ENCODE assay signal across 6 cellular contexts in the genomic region with DNA sequence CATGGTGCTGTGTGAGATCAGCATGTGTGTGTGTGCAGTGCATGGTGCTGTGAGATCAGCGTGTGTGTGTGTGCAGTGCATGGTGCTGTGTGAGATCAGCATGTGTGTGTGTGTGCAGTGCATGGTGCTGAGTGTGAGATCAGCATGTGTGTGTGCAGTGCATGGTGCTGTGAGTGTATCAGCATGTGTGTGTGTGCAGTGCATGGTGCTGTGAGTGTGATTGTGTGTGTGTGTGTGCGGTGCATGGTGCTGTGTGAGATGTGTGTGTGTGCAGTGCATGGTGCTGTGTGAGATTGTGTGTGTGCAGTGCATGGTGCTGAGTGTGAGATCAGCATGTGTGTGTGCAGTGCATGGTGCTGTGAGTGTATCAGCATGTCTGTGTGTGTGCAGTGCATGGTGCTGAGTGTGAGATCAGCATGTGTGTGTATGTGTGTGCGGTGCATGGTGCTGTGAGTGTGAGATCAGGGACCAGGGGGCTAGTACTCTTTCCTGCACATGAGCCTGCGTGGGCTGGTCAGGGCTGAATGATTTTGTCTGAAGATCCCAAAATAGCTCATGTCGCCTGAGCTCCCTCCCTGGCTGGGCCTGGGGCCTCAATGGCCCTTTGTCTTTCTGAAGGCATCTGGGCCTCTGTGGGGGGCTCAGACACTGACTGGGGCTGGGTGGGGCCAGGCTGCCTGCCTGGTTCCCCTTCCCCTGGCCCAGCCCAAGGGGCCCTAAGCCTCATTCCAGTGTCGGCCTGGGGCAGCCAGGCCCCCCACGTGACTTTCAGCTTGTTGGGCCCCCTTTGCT. TPM values are rescaled to one million over a fixed set of nuclear protein-coding genes. Genes with fewer than 3 reads are reported as not detected.
DNase-seq lines count a peak whose midpoint lies in the region; FAIRE-seq and TF ChIP-seq lines count a peak whose summit lies in the region.
"Not testable (repeated sequence)": the region's sequence is repeated elsewhere in the genome, so short reads cannot be mapped to it uniquely, and the experiment has no call there.
"Had no signal": no experiment of that assay in that cellular context is flagged by ENCODE, and none has a peak within 500 bp of the region (broad histone marks: within the 10 kb centered on the region; RNA-seq: fewer than 3 reads in every experiment).

No MANE protein-coding gene starts in this region.

- FAIRE-seq in GM12891 (lab: Jason Lieb, UNC) (peak; percentile 97), HTR-8/SVneo (lab: Jason Lieb, UNC) (peak; percentile 59)

- H3K27ac ChIP-seq in angular gyrus (ENCODE audit: low read depth, low read length): peak overlapping the region; percentile 59

- not testable (repeated sequence) for TF ChIP-seq POLR2A in GM12891 (IDR thresholded peaks at IDR 0.05; ENCODE audit: low read depth, low read length)

- DNase-seq in GM12891 (ENCODE audit: insufficient read length, low spot score); HTR-8/SVneo (ENCODE audit: insufficient read length, low spot score): not testable (repeated sequence)
- DNase-seq in foreskin melanocyte (peak; percentile 51), myocyte (ENCODE audit: low read depth) (peak; percentile 37)

TF ChIP-seq in GM12891, 5 proteins besides CTCF, POLR2A, EP300 and RAD21:
- peak; percentile 85 for TF ChIP-seq PAX5 (IDR thresholded peaks at IDR 0.05; ENCODE audit: insufficient read depth, low read length, severe bottlenecking)

RNA-seq across cellular contexts. Expression of a gene that starts 11.1 kb away (rescaled TPM):
- 14.4 TPM for polyA plus RNA-seq in GM12891 (2012; ENCODE audit: low read depth, missing spikeins)
- 108 and 171 TPM in 2 replicates for total RNA-seq in myocyte
- polyA plus RNA-seq in myocyte (2012): 125 TPM

RNA-seq across cellular contexts. Expression of a gene that starts 17.8 kb away (rescaled TPM):
- 191 TPM for polyA plus RNA-seq in GM12891 (2012; ENCODE audit: low read depth, missing spikeins)
- 103 and 148 TPM in 2 replicates for total RNA-seq in myocyte
- polyA plus RNA-seq in myocyte (2012): 62.8 TPM

RNA-seq across cellular contexts. Expression of a gene that starts 31.2 kb away (rescaled TPM):
- polyA plus RNA-seq in GM12891 (2012; ENCODE audit: low read depth, missing spikeins): 0.45 TPM
- total RNA-seq in myocyte: 45.8 and 63.9 TPM in 2 replicates
- polyA plus RNA-seq in myocyte (2012): 11.3 TPM

RNA-seq across cellular contexts. Expression of a gene that starts 43.0 kb away (rescaled TPM):
- 0.08 TPM for polyA plus RNA-seq in GM12891 (2012; ENCODE audit: low read depth, missing spikeins)
- 0.05 and 0.83 TPM in 2 replicates for total RNA-seq in myocyte
- not detected for polyA plus RNA-seq in myocyte (2012)
- polyA plus RNA-seq: BJ had no signal

RNA-seq across cellular contexts. Expression of a gene that starts 49.2 kb away (rescaled TPM):
- 0.15 TPM for polyA plus RNA-seq in GM12891 (2012; ENCODE audit: low read depth, missing spikeins)
- total RNA-seq in myocyte: 1.4 TPM in 1 of 2 replicates, not detected in the other
- polyA plus RNA-seq in myocyte (2012): 0.09 TPM
- polyA plus RNA-seq: BJ had no signal
